Comparison of ENCODE assay signal across 9 cellular contexts in genomic region chr11:95255523-95256165, GRCh38. TPM values are rescaled to one million over a fixed set of nuclear protein-coding genes. Genes with fewer than 3 reads are reported as not detected.
DNase-seq lines count a peak whose midpoint lies in the region; ATAC-seq and TF ChIP-seq lines count a peak whose summit lies in the region.
"Had no signal": no experiment of that assay in that cellular context is flagged by ENCODE, and none has a peak within 500 bp of the region (broad histone marks: within the 10 kb centered on the region; RNA-seq: fewer than 3 reads in every experiment).

No MANE protein-coding gene starts in this region.

- no peak for TF ChIP-seq RAD21 in SK-N-SH (IDR thresholded peaks at IDR 0.05; ENCODE audit: low read length)

- no peak overlapping the region for H3K14ac ChIP-seq in neuronal stem cell (ENCODE audit: low read length)

- TF ChIP-seq EP300 in SK-N-SH (IDR thresholded peaks at IDR 0.05; ENCODE audit: borderline replicate concordance in 1 of 2, low read depth in 1 of 2, low read length in 1 of 2): no peak

- H3K27me3 ChIP-seq in neuronal stem cell (ENCODE audit: control insufficient read depth in 3 of 3, insufficient read depth in 3 of 3, low read depth in 1 of 3, low read length in 3 of 3) (no peaks in the 10 kb centered on the region), SK-N-SH (ENCODE audit: insufficient read depth) (no peaks in the 10 kb centered on the region)

- H2BK12ac ChIP-seq in neuronal stem cell (ENCODE audit: low read length): no peak overlapping the region

- H4K20me1 ChIP-seq in SK-N-SH (ENCODE audit: insufficient read depth): no peaks in the 10 kb centered on the region

- H4K91ac ChIP-seq in neuronal stem cell (ENCODE audit: low read depth, low read length, poor library complexity): no peak overlapping the region

- whole genome bisulfite sequencing in neuronal stem cell (ENCODE audit: extremely low coverage in 2 of 2, insufficient read length in 2 of 2, insufficient replicate concordance in 1 of 2), 2 donors: no CpG with 5 or more reads among the region's 4 CpGs
- WGBS in SK-N-SH (ENCODE audit: low lambda C conversion rate): 75% methylated on average over 4 of the region's 4 CpGs

- no peaks in the 10 kb centered on the region for H3K79me2 ChIP-seq in SK-N-SH (ENCODE audit: insufficient read depth)

- H3K23ac ChIP-seq in neuronal stem cell (ENCODE audit: low read depth, low read length, poor library complexity): no peak overlapping the region

- H3K9me3 ChIP-seq in neuronal stem cell (replicated peaks in 1 of 2; ENCODE audit: control insufficient read depth in 2 of 2, insufficient read depth in 1 of 2, low read depth in 1 of 2, low read length in 2 of 2) (no peaks in the 10 kb centered on the region), SK-N-SH (no peaks in the 10 kb centered on the region)

- no peak overlapping the region for H2BK5ac ChIP-seq in neuronal stem cell (ENCODE audit: low read length)

- no peak overlapping the region for H3K9ac ChIP-seq in neuronal stem cell (ENCODE audit: low read depth, low read length, poor library complexity)
- no peak overlapping the region for H3K9ac ChIP-seq in SK-N-SH

- H3K27ac ChIP-seq in cingulate gyrus (ENCODE audit: low read depth, low read length) (peak overlapping the region; percentile 84), neuronal stem cell (replicated peaks; ENCODE audit: low read length) (no peak overlapping the region), SK-N-SH (ENCODE audit: low read depth in 2 of 2, low read length in 1 of 2) (no peak overlapping the region; a peak in 1 of 4 replicates)

- H3K36me3 ChIP-seq in neuronal stem cell (replicated peaks in 1 of 2; ENCODE audit: control insufficient read depth in 2 of 2, insufficient read depth in 2 of 2, low read length in 2 of 2): no peaks in the 10 kb centered on the region
- H3K36me3 ChIP-seq in SK-N-SH (replicated peaks in 1 of 2; ENCODE audit: control insufficient read depth in 1 of 2, insufficient read depth in 2 of 2, low read length in 1 of 2): no peaks in the 10 kb centered on the region

- no peak overlapping the region for H3K4me3 ChIP-seq in neuronal stem cell (ENCODE audit: low read length in 2 of 2)
- H3K4me3 ChIP-seq in SK-N-SH (ENCODE audit: low read depth in 2 of 2, low read length in 1 of 2): no peak overlapping the region

- H4K8ac ChIP-seq in neuronal stem cell (ENCODE audit: low read depth, low read length): no peak overlapping the region

- H2BK120ac ChIP-seq in neuronal stem cell (ENCODE audit: low read depth, low read length): no peak overlapping the region

- POLR2A ChIA-PET in SK-N-SH (lab: Yijun Ruan, JAX): interaction anchor here (3.5 kb wide), 1 partner anchor 24 kb away, joined by 17 read pairs; the partner anchor contains the start of gene SESN3
- POLR2A ChIA-PET in HEK293T (lab: Yijun Ruan, JAX): interaction anchor here (1.0 to 2.1 kb wide), 3 partner anchors 8 to 23 kb away, joined by 3 to 9 read pairs (median 6); no protein-coding TSS in a partner anchor

- no peak overlapping the region for H3K18ac ChIP-seq in neuronal stem cell (ENCODE audit: low read length)

- CTCF ChIA-PET in SK-N-SH (lab: Yijun Ruan, JAX) (no interaction called here), HEK293T (lab: Yijun Ruan, JAX) (no interaction called here)

- no peak for TF ChIP-seq CTCF in SK-N-SH (IDR thresholded peaks at IDR 0.05)

- no peaks in the 10 kb centered on the region for H3K79me1 ChIP-seq in neuronal stem cell (ENCODE audit: low read depth, low read length)

- no peak overlapping the region for H3K4me2 ChIP-seq in neuronal stem cell (ENCODE audit: insufficient read depth, low read length, poor library complexity, severe bottlenecking)
- H3K4me2 ChIP-seq in SK-N-SH: no peak overlapping the region

- H2AFZ ChIP-seq in neuronal stem cell (ENCODE audit: low read length): peak overlapping the region; percentile 31
- no peak overlapping the region for H2AFZ ChIP-seq in SK-N-SH (ENCODE audit: low read depth)

- no peak overlapping the region for H2BK15ac ChIP-seq in neuronal stem cell (ENCODE audit: low read length)

- H3K4me1 ChIP-seq in neuronal stem cell (ENCODE audit: control insufficient read depth in 2 of 2, insufficient read depth in 1 of 2, low read depth in 1 of 2, low read length in 2 of 2): peaks cover 17 to 40% of the 10 kb centered on the region in 2 donors
- H3K4me1 ChIP-seq in SK-N-SH (ENCODE audit: control insufficient read depth in 1 of 2, insufficient read depth in 2 of 2, low read depth in 1 of 2, low read length in 1 of 2): peaks cover 5 to 25% of the 10 kb centered on the region in 2 experiments; a peak in 3 of 4 replicates

- no peak overlapping the region for H3K4ac ChIP-seq in neuronal stem cell (ENCODE audit: low read length)

- DNase-seq in DMS153 (lab: John Stamatoyannopoulos, UW) (peak; percentile 48), NCI-H1092 (lab: John Stamatoyannopoulos, UW) (peak; percentile 86), neuronal stem cell (ENCODE audit: low spot score) (no peak), SK-N-SH (no peak), SHP77 treated with DMSO at 0.1 percent for 48 hours (lab: John Stamatoyannopoulos, UW) (no peak), HEK293T (ENCODE audit: extremely low spot score) (no peak)
- DNase-seq: activated CD4-positive, alpha-beta T cell treated with anti-CD3 and anti-CD28 coated beads, Interleukin-2, amount 50 U/mL, for 48 hours had no signal

- no peaks in the 10 kb centered on the region for H3K9me2 ChIP-seq in SK-N-SH

- no peak for ATAC-seq in GM18498 (IDR thresholded peaks at IDR 0.05; ENCODE audit: unreplicated experiment)

- H3F3A ChIP-seq in SK-N-SH (replicated peaks; ENCODE audit: insufficient read depth): no peaks in the 10 kb centered on the region

- H2AK5ac ChIP-seq in neuronal stem cell (ENCODE audit: low read depth, low read length): no peak overlapping the region

TF ChIP-seq in SK-N-SH, 30 proteins besides CTCF, POLR2A, EP300 and RAD21 (continues in another document):
- TF ChIP-seq, protein P1, sequence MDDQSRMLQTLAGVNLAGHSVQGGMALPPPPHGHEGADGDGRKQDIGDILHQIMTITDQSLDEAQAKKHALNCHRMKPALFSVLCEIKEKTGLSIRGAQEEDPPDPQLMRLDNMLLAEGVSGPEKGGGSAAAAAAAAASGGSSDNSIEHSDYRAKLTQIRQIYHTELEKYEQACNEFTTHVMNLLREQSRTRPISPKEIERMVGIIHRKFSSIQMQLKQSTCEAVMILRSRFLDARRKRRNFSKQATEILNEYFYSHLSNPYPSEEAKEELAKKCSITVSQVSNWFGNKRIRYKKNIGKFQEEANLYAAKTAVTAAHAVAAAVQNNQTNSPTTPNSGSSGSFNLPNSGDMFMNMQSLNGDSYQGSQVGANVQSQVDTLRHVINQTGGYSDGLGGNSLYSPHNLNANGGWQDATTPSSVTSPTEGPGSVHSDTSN (IDR thresholded peaks at IDR 0.05): no peak
- TF ChIP-seq RCOR1 (IDR thresholded peaks at IDR 0.05; ENCODE audit: low read length) (no peak), YY1 (IDR thresholded peaks at IDR 0.05; ENCODE audit: low read depth) (no peak), RFX5 (IDR thresholded peaks at IDR 0.05; ENCODE audit: low read length) (no peak), MAX (IDR thresholded peaks at IDR 0.05; ENCODE audit: low read depth) (no peak), NRF1 (IDR thresholded peaks at IDR 0.05; ENCODE audit: low read depth, low read length) (no peak), TAF1 (IDR thresholded peaks at IDR 0.05; ENCODE audit: borderline replicate concordance, low read depth, low read length) (no peak), FOXJ3 (CRISPR knock-in tag; IDR thresholded peaks at IDR 0.05) (no peak)

TF ChIP-seq in HEK293T, 16 proteins besides CTCF, POLR2A, EP300 and RAD21:
- no peak for TF ChIP-seq ARNT (IDR thresholded peaks at IDR 0.05)
- no peak for TF ChIP-seq BHLHE40 (IDR thresholded peaks at IDR 0.05; ENCODE audit: borderline replicate concordance)
- TF ChIP-seq TARDBP (IDR thresholded peaks at IDR 0.05): no peak
- no peak for TF ChIP-seq FOXK2 (IDR thresholded peaks at IDR 0.05)
- no peak for TF ChIP-seq ELF4 (IDR thresholded peaks at IDR 0.05)
- TF ChIP-seq FOXA1 (IDR thresholded peaks at IDR 0.05): no peak
- TF ChIP-seq CTBP1 (IDR thresholded peaks at IDR 0.05; ENCODE audit: borderline replicate concordance): no peak
- TF ChIP-seq ZNF384 (IDR thresholded peaks at IDR 0.05): no peak
- TF ChIP-seq SP1 (IDR thresholded peaks at IDR 0.05): no peak
TF ChIP-seq in HEK293T: peak in this region for 0.

RNA-seq across cellular contexts. Expression of gene SESN3, which starts 24.6 kb away (rescaled TPM):
- polyA plus RNA-seq in neuronal stem cell (2013, experiment 1 of 2): 56.5 TPM
- 58.6 TPM for polyA plus RNA-seq in neuronal stem cell (2013, experiment 2 of 2)
- 1.7 and 2.2 TPM in 2 replicates for polyA plus RNA-seq in SK-N-SH (2012; rRNA removed)
- polyA plus RNA-seq in SK-N-SH (2012; cell fraction: cytosol; rRNA removed): 2.9 and 3.4 TPM in 2 replicates
- 1.6 and 2.9 TPM in 2 replicates for polyA plus RNA-seq in SK-N-SH (2012; cell fraction: nucleus; rRNA removed)

Comparison
In these comparisons a context has a peak if more than half of its experiments do, and no peak if none do; other contexts are left out.
1. DNase-seq: peak in DMS153 (single experiment) and NCI-H1092 (single experiment); none in neuronal stem cell (single experiment), SK-N-SH (single experiment), SHP77 treated with DMSO at 0.1 percent for 48 hours (single experiment) and HEK293T (single experiment).